In the genomic region with DNA sequence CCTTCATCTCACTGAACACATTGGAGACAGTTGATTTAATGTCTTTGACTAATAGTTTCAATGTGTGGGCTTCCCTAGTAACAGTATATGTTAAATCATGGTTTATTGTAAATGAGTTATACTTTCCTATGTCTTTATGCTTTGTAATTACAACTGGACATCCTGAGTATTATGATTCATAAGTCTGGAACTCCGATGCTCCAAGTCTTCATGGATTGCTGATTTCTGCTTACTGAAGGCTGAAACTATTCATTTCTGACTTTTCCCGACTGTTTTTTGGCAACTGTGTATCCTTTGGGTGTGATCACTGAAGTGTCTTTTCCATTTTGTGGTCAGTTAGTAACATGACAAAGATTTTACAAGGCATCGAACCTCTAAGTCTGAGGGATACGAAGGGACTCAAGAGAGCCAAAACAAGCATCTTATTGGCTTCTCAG, we compare ENCODE assay signal across 11 cellular contexts. TPM values are rescaled to one million over a fixed set of nuclear protein-coding genes. Genes with fewer than 3 reads are reported as not detected.
DNase-seq lines count a peak whose midpoint lies in the region; ATAC-seq and TF ChIP-seq lines count a peak whose summit lies in the region.
"Had no signal": no experiment of that assay in that cellular context is flagged by ENCODE, and none has a peak within 500 bp of the region (broad histone marks: within the 10 kb centered on the region; RNA-seq: fewer than 3 reads in every experiment).

No MANE protein-coding gene starts in this region.

- peaks cover 42% of the 10 kb centered on the region for H3K4me1 Mint-ChIP-seq in HFFc6 (ENCODE audit: low read depth)
- no peaks in the 10 kb centered on the region for H3K4me1 Mint-ChIP-seq in T-helper 17 cell
- H3K4me1 Mint-ChIP-seq: CD8-positive, alpha-beta memory T cell had no signal

- H3K27me3 Mint-ChIP-seq in HFFc6 (ENCODE audit: insufficient read depth) (peaks cover 22% of the 10 kb centered on the region), T-helper 17 cell (peaks cover 29% of the 10 kb centered on the region)

- peak; percentile 98 for DNase-seq in ACHN
- DNase-seq in HFFc6: peak; percentile 93
- DNase-seq in astrocyte of the hippocampus (ENCODE audit: low read depth, low spot score): peak; percentile 82
- peak; percentile 90 for DNase-seq in iris pigment epithelial cell (ENCODE audit: low read depth)
- no peak for DNase-seq in T-helper 17 cell
- no peak for DNase-seq in UCSD-AML1 (lab: John Stamatoyannopoulos, UW; ENCODE audit: unreplicated experiment)
- DNase-seq in NOMO-1 treated with dmso at 0.1 percent for 144 hours (lab: John Stamatoyannopoulos, UW; ENCODE audit: unreplicated experiment): no peak
- DNase-seq: CD8-positive, alpha-beta memory T cell had no signal

- in situ Hi-C loops in ACHN (cut with HindIII; ENCODE audit: low pct_ligation_motif_present, low pct_unique_long_range_greater_than_20kb, low sequenced_read_pairs): no loop called here

- H3K9me3 Mint-ChIP-seq in HFFc6: no peaks in the 10 kb centered on the region

- H3K36me3 Mint-ChIP-seq in HFFc6 (ENCODE audit: low read depth): no peaks in the 10 kb centered on the region
- H3K36me3 Mint-ChIP-seq in T-helper 17 cell (ENCODE audit: low read depth): peaks cover 6% of the 10 kb centered on the region

- TF ChIP-seq CTCF in HFFc6 (IDR thresholded peaks at IDR 0.05): no peak

- H3K27ac Mint-ChIP-seq in HFFc6: peak overlapping the region; percentile 70
- H3K27ac Mint-ChIP-seq in T-helper 17 cell: no peak overlapping the region
- H3K27ac Mint-ChIP-seq: T-helper 2 cell treated with Interferon-gamma antibody and Interleukin-4, amounts not matched to agents 5 μg/mL and 100 μg/mL, for 36 hours had no signal

- H3K4me3 Mint-ChIP-seq in HFFc6 (peak overlapping the region; percentile 47; the same call in 1 of the 2 replicates), T-helper 17 cell (no peak overlapping the region)
- H3K4me3 Mint-ChIP-seq: CD8-positive, alpha-beta memory T cell; T-helper 2 cell treated with Interferon-gamma antibody and Interleukin-4, amounts not matched to agents 5 μg/mL and 100 μg/mL, for 36 hours had no signal

- ATAC-seq in T-helper 17 cell: no peak
- ATAC-seq in HG03097 (IDR thresholded peaks at IDR 0.05; ENCODE audit: low FRiP score, unreplicated experiment): no peak

- H3K9me3 ChIP-seq in T-helper 17 cell (ENCODE audit: control insufficient read depth, low read length, poor library complexity, severe bottlenecking): no peaks in the 10 kb centered on the region
- H3K9me3 ChIP-seq: ascending aorta had no signal

RNA-seq across cellular contexts. Expression of a gene that starts 20.0 kb away (rescaled TPM):
- total RNA-seq in HFFc6 (2021; fragmentation: NEBNext Ultra II Directional; extraction: Animal tissue kit (Norgen Biotek cat#: 25700)): not detected
- 1 to 10 TPM; 3.0 to 4.5 TPM for total RNA-seq in T-helper 17 cell
- total RNA-seq: ascending aorta had no signal

RNA-seq across cellular contexts. Expression of a gene that starts 59.0 kb away (rescaled TPM):
- not detected for total RNA-seq in HFFc6 (2021; fragmentation: NEBNext Ultra II Directional; extraction: Animal tissue kit (Norgen Biotek cat#: 25700))
- total RNA-seq in T-helper 17 cell: 1 to 10 TPM; 5.0 to 5.6 TPM

Comparison
In these comparisons a context has a peak if more than half of its experiments do, and no peak if none do; other contexts are left out.
1. DNase-seq: peak in ACHN (single experiment), HFFc6 (single experiment), astrocyte of the hippocampus (single experiment) and iris pigment epithelial cell (single experiment); none in T-helper 17 cell (0 of 3), UCSD-AML1 (single experiment) and NOMO-1 treated with dmso at 0.1 percent for 144 hours (single experiment).
2. RNA of a gene that starts 59.0 kb away (total RNA-seq): 5.0 to 5.6 TPM in T-helper 17 cell; not detected in HFFc6; every median in the first group is over 4 times any median in the second.